In the genomic region with DNA sequence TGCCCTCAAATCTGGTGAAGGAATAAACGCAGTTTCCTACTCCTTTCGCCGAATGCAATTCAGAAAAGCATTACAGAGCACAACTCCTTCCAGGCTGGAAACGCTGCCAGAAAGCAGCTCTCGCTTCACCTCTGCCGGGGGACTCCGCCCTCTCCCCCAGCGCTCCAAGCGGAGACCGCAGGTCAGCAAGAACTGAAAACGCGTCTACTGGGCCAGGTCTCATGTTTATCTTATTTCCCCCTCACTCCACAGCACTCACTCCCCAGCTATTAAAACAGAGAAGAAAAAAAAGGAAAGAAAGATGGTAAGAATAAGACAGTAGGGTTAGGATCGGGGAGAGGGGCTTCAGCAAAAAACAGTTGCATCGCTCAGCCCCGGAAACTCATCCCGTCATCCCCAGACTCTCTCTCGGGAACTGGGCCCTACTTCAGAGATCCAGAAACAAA, we compare ENCODE assay signal across 8 cellular contexts. TPM values are rescaled to one million over a fixed set of nuclear protein-coding genes. Genes with fewer than 3 reads are reported as not detected.
DNase-seq lines count a peak whose midpoint lies in the region; ATAC-seq and TF ChIP-seq lines count a peak whose summit lies in the region.

No MANE protein-coding gene starts in this region.

- TF ChIP-seq CTCF in AG10803 (conservative IDR thresholded peaks at IDR 0.05; ENCODE audit: low read length), result peak; percentile 34
- TF ChIP-seq CTCF in dorsolateral prefrontal cortex (IDR thresholded peaks at IDR 0.05 in 54 of 56, conservative IDR thresholded peaks at IDR 0.05 in 2 of 56; ENCODE audit: low read depth in 1 of 56, partially characterized antibody in 56 of 56), result peak in 3 of 56 donors; percentile 5 to 8 (median 6)
- TF ChIP-seq CTCF in right lobe of liver (IDR thresholded peaks at IDR 0.05), result no peak

- peak overlapping the region; percentile 95 to 100 (median 99) for H3K27ac ChIP-seq in dorsolateral prefrontal cortex
- H3K27ac ChIP-seq in right lobe of liver, result peak overlapping the region; percentile 90 to 99 (median 93)

- H3K4me3 Mint-ChIP-seq in activated CD4-positive, alpha-beta memory T cell treated with anti-CD3 and anti-CD28 coated beads for 36 hours, result peak overlapping the region; percentile 81

- peaks cover 0 to 15% (median 8%) of the 10 kb centered on the region in 4 donors for H3K4me1 ChIP-seq in right lobe of liver

- H3K36me3 ChIP-seq in right lobe of liver, result peaks cover 0 to 3% (median 0%) of the 10 kb centered on the region in 4 donors

- intact Hi-C loops in activated CD4-positive, alpha-beta memory T cell treated with anti-CD3 and anti-CD28 coated beads for 36 hours (cut with micrococcal nuclease), result loop anchor here (2.0 to 10.0 kb wide), 2 partner anchors 124 to 924 kb away; no protein-coding TSS in a partner anchor
- intact Hi-C loops in dorsolateral prefrontal cortex (cut with DNase I), result loop anchor here (5.0 to 10.0 kb wide), 2 partner anchors 126 kb away; partner anchors contain the start of gene KCNH1 (in 1 of the 2)
- intact Hi-C loops in right lobe of liver (cut with DNase I), result no loop called here

- H3K27me3 Mint-ChIP-seq in activated CD4-positive, alpha-beta memory T cell treated with anti-CD3 and anti-CD28 coated beads for 36 hours, result no peaks in the 10 kb centered on the region

- H3K36me3 Mint-ChIP-seq in activated CD4-positive, alpha-beta memory T cell treated with anti-CD3 and anti-CD28 coated beads for 36 hours, result peaks cover 7% of the 10 kb centered on the region

- CTCF ChIA-PET in activated CD4-positive, alpha-beta memory T cell treated with anti-CD3 and anti-CD28 coated beads for 36 hours (lab: Charles Lee), result interaction anchor here (0.7 to 2.0 kb wide), 9 partner anchors 11 to 1265 kb away, joined by 3 to 19 read pairs (median 4); partner anchors contain the start of gene KCNH1

- peak overlapping the region; percentile 93 for H3K27ac Mint-ChIP-seq in activated CD4-positive, alpha-beta memory T cell treated with anti-CD3 and anti-CD28 coated beads for 36 hours

- no peaks in the 10 kb centered on the region for H3K27me3 ChIP-seq in dorsolateral prefrontal cortex
- H3K27me3 ChIP-seq in right lobe of liver, result no peaks in the 10 kb centered on the region

- POLR2A ChIA-PET in activated CD4-positive, alpha-beta memory T cell treated with anti-CD3 and anti-CD28 coated beads for 36 hours (lab: Charles Lee), result interaction anchor here (0.6 to 1.5 kb wide), 7 partner anchors 21 to 320 kb away, joined by 3 to 4 read pairs (median 3); partner anchors contain the start of genes KCNH1 and SLC30A1

- H3K4me3 ChIP-seq in AG10803 (ENCODE audit: low read length) (peak overlapping the region; percentile 81), dorsolateral prefrontal cortex (peak overlapping the region; percentile 59 to 97 (median 90)), right lobe of liver (peak overlapping the region; percentile 54 to 88 (median 81))

- peak; percentile 78 for DNase-seq in AG10803 (ENCODE audit: low read depth)
- DNase-seq in NCI-H748 treated with DMSO at 0.1 percent for 48 hours (lab: John Stamatoyannopoulos, UW), result peak; percentile 42
- DNase-seq in activated CD4-positive, alpha-beta memory T cell treated with anti-CD3 and anti-CD28 coated beads for 36 hours, result peak; percentile 76
- DNase-seq in dorsolateral prefrontal cortex, result peak in 9 of 10 donors; percentile 48 to 77 (median 63)
- DNase-seq in right lobe of liver, result peak; percentile 79 to 86 (median 83)
- peak; percentile 45 to 51 for DNase-seq in stimulated activated CD4-positive, alpha-beta T cell treated with anti-CD3 and anti-CD28 coated beads, Interleukin-4, amount 100 ng/mL, for 48 hours (ENCODE audit: low read depth in 2 of 2)

- H3K9me3 ChIP-seq in right lobe of liver, result no peaks in the 10 kb centered on the region

- ATAC-seq in GM19324 (IDR thresholded peaks at IDR 0.05; ENCODE audit: low FRiP score, unreplicated experiment) (peak; percentile 22), HG03460 (IDR thresholded peaks at IDR 0.05; ENCODE audit: unreplicated experiment) (peak; percentile 31), right lobe of liver (peak; percentile 39 to 57 (median 42))

- no peak for TF ChIP-seq POLR2A in right lobe of liver (IDR thresholded peaks at IDR 0.05)

- peaks cover 16% of the 10 kb centered on the region for H3K4me1 Mint-ChIP-seq in activated CD4-positive, alpha-beta memory T cell treated with anti-CD3 and anti-CD28 coated beads for 36 hours (ENCODE audit: low read depth)

- WGBS in right lobe of liver (ENCODE audit: insufficient coverage, low coverage, low lambda C conversion rate, missing lambda C conversion rate), result 0% methylated on average over 17 of the region's 17 CpGs

- H3K9me3 Mint-ChIP-seq in activated CD4-positive, alpha-beta memory T cell treated with anti-CD3 and anti-CD28 coated beads for 36 hours, result no peaks in the 10 kb centered on the region

RNA-seq across cellular contexts. Expression of gene RCOR3, which starts 0.8 kb away (rescaled TPM):
- total RNA-seq in activated CD4-positive, alpha-beta memory T cell treated with anti-CD3 and anti-CD28 coated beads for 36 hours, result 10 to 100 TPM; 30.2 to 32.7 TPM
- total RNA-seq in dorsolateral prefrontal cortex (100 to 1,000 TPM in 52 of 120 experiments, 10 to 100 TPM in 68; 67.1 to 150 (median 96.6) TPM), right lobe of liver (10 to 100 TPM; 13.0 to 24.6 (median 17.7) TPM)

Comparison
In these comparisons a context has a peak if more than half of its experiments do, and no peak if none do; other contexts are left out.
1. Peak in every context shown above with its lines: DNase-seq, ATAC-seq, H3K4me3 ChIP-seq and H3K27ac ChIP-seq.
2. intact Hi-C loops: an anchor here in activated CD4-positive, alpha-beta memory T cell treated with anti-CD3 and anti-CD28 coated beads for 36 hours (2.0 to 10.0 kb wide) and dorsolateral prefrontal cortex (5.0 to 10.0 kb wide); none called in right lobe of liver.